17 cellular contexts compared by ENCODE assay signal in genomic region chr20:62446398-62446985, GRCh38. TPM values are rescaled to one million over a fixed set of nuclear protein-coding genes. Genes with fewer than 3 reads are reported as not detected.
DNase-seq lines count a peak whose midpoint lies in the region; ATAC-seq, FAIRE-seq and TF ChIP-seq lines count a peak whose summit lies in the region.
"Had no signal": no experiment of that assay in that cellular context is flagged by ENCODE, and none has a peak within 500 bp of the region (broad histone marks: within the 10 kb centered on the region; RNA-seq: fewer than 3 reads in every experiment).

No MANE protein-coding gene starts in this region.

- H3K4me2 ChIP-seq in HepG2 (ENCODE audit: low read depth, low read length) (no peak overlapping the region), neuronal stem cell (ENCODE audit: insufficient read depth, low read length, poor library complexity, severe bottlenecking) (no peak overlapping the region)
- H3K4me2 ChIP-seq: BLaER1 treated with 17β-estradiol and CSF1 and Interleukin-3, amounts not matched to agents 10 nM and 100 nM; KMS-11 had no signal

- ATAC-seq in HepG2 (no peak), right lobe of liver (no peak), sciatic nerve (no peak), HG03442 (IDR thresholded peaks at IDR 0.05; ENCODE audit: unreplicated experiment) (no peak)

- TF ChIP-seq CTCF in HepG2 (CRISPR knock-in tag; IDR thresholded peaks at IDR 0.05) (no peak), right lobe of liver (IDR thresholded peaks at IDR 0.05) (no peak)

- no peak for TF ChIP-seq POLR2A in HepG2 (IDR thresholded peaks at IDR 0.05; ENCODE audit: insufficient read depth in 1 of 2, low read depth in 2 of 2, low read length in 2 of 2)
- no peak for TF ChIP-seq POLR2A in right lobe of liver (IDR thresholded peaks at IDR 0.05)

- no peak overlapping the region for H4K91ac ChIP-seq in neuronal stem cell (ENCODE audit: low read depth, low read length, poor library complexity)

- no peak overlapping the region for H2BK120ac ChIP-seq in neuronal stem cell (ENCODE audit: low read depth, low read length)

- H3K14ac ChIP-seq in neuronal stem cell (ENCODE audit: low read length), result no peak overlapping the region

- no peaks in the 10 kb centered on the region for H3K4me1 ChIP-seq in HepG2 (ENCODE audit: insufficient read depth, low read length)
- peaks cover 0 to 7% (median 0%) of the 10 kb centered on the region in 4 donors for H3K4me1 ChIP-seq in right lobe of liver
- H3K4me1 ChIP-seq in neuronal stem cell (ENCODE audit: control insufficient read depth in 2 of 2, insufficient read depth in 1 of 2, low read depth in 1 of 2, low read length in 2 of 2), result peaks cover 9 to 17% of the 10 kb centered on the region in 2 donors
- H3K4me1 ChIP-seq: BLaER1 treated with 17β-estradiol and CSF1 and Interleukin-3, amounts not matched to agents 10 nM and 100 nM had no signal

- no peaks in the 10 kb centered on the region for H3K79me2 ChIP-seq in HepG2 (ENCODE audit: insufficient read depth, low read length)

- H3K18ac ChIP-seq in neuronal stem cell (ENCODE audit: low read length), result peak overlapping the region; percentile 85

- POLR2A ChIA-PET in HepG2 (lab: Yijun Ruan, JAX), result no interaction called here

- BruUV-seq in HepG2 (replicated peaks; lab: Mats Ljungman, UMichigan), result no TSS peak

- WGBS in HepG2 (ENCODE audit: low lambda C conversion rate), result 48% methylated on average over 14 of the region's 14 CpGs
- WGBS in right lobe of liver (ENCODE audit: insufficient coverage, low coverage, low lambda C conversion rate, missing lambda C conversion rate), result 20% methylated on average over 1 of the region's 14 CpGs
- no CpG with 5 or more reads among the region's 14 CpGs for WGBS in neuronal stem cell (ENCODE audit: extremely low coverage in 2 of 2, insufficient read length in 2 of 2, insufficient replicate concordance in 1 of 2), 2 donors

- DNase-seq in HepG2 (ENCODE audit: low spot score) (no peak), right lobe of liver (no peak), neuronal stem cell (ENCODE audit: low spot score) (no peak), sciatic nerve (ENCODE audit: low spot score) (no peak)
- DNase-seq: 8988T; ACHN; CD4-positive, alpha-beta T cell; DND-41; GF-D8; GOT3; H9 had no signal

- TF ChIP-seq RAD21 in HepG2 (CRISPR knock-in tag; IDR thresholded peaks at IDR 0.05), result no peak

- TF ChIP-seq EP300 in HepG2 (IDR thresholded peaks at IDR 0.05; ENCODE audit: low read depth in 2 of 2, low read length in 2 of 2) (no peak), HepG2 (CRISPR knock-in tag; IDR thresholded peaks at IDR 0.05; ENCODE audit: borderline replicate concordance) (no peak)

- H3K9ac ChIP-seq in HepG2 (ENCODE audit: insufficient read depth, low read depth, low read length) (no peak overlapping the region), neuronal stem cell (ENCODE audit: low read depth, low read length, poor library complexity) (no peak overlapping the region)
- H3K9ac ChIP-seq: BLaER1 treated with 17β-estradiol and CSF1 and Interleukin-3, amounts not matched to agents 10 nM and 100 nM; KMS-11 had no signal

- H3K36me3 ChIP-seq in HepG2 (replicated peaks in 1 of 2; ENCODE audit: control insufficient read depth in 1 of 2, insufficient read depth in 2 of 2, low read length in 2 of 2) (no peaks in the 10 kb centered on the region), right lobe of liver (no peaks in the 10 kb centered on the region), neuronal stem cell (replicated peaks in 1 of 2; ENCODE audit: control insufficient read depth in 2 of 2, insufficient read depth in 2 of 2, low read length in 2 of 2) (no peaks in the 10 kb centered on the region)
- H3K36me3 ChIP-seq: BLaER1 treated with 17β-estradiol and CSF1 and Interleukin-3, amounts not matched to agents 10 nM and 100 nM had no signal

- H4K20me1 ChIP-seq in HepG2 (ENCODE audit: insufficient read depth, low read length), result no peaks in the 10 kb centered on the region; the same call in 1 of the 2 replicates

- in situ Hi-C loops in HepG2 (cut with HindIII; ENCODE audit: extremely low pct_ligation_motif_present, low pct_unique_long_range_greater_than_20kb), result no loop called here

- no peak overlapping the region for H4K8ac ChIP-seq in neuronal stem cell (ENCODE audit: low read depth, low read length)

- H2BK15ac ChIP-seq in neuronal stem cell (ENCODE audit: low read length), result peak overlapping the region; percentile 56

- H3K27ac ChIP-seq in HepG2 (ENCODE audit: extremely low read length, insufficient read depth, low read length) (no peak overlapping the region), right lobe of liver (no peak overlapping the region), neuronal stem cell (replicated peaks; ENCODE audit: low read length) (no peak overlapping the region)
- H3K27ac ChIP-seq: BLaER1 treated with 17β-estradiol and CSF1 and Interleukin-3, amounts not matched to agents 10 nM and 100 nM; HL-60; KMS-11 had no signal

- H2AFZ ChIP-seq in HepG2 (ENCODE audit: low read length), result no peak overlapping the region
- no peak overlapping the region for H2AFZ ChIP-seq in neuronal stem cell (ENCODE audit: low read length)

- H3K79me1 ChIP-seq in neuronal stem cell (ENCODE audit: low read depth, low read length), result no peaks in the 10 kb centered on the region

- H3K9me3 ChIP-seq in HepG2 (ENCODE audit: low read length), result no peaks in the 10 kb centered on the region
- no peaks in the 10 kb centered on the region for H3K9me3 ChIP-seq in right lobe of liver
- H3K9me3 ChIP-seq in neuronal stem cell (replicated peaks in 1 of 2; ENCODE audit: control insufficient read depth in 2 of 2, insufficient read depth in 1 of 2, low read depth in 1 of 2, low read length in 2 of 2), result no peaks in the 10 kb centered on the region
- H3K9me3 ChIP-seq: BLaER1 treated with 17β-estradiol and CSF1 and Interleukin-3, amounts not matched to agents 10 nM and 100 nM had no signal

- peaks cover 31 to 77% of the 10 kb centered on the region in 2 experiments; a peak in 4 of 5 replicates for H3K27me3 ChIP-seq in HepG2 (ENCODE audit: control insufficient read depth in 1 of 2, insufficient read depth in 2 of 2, low read length in 2 of 2)
- H3K27me3 ChIP-seq in right lobe of liver, result no peaks in the 10 kb centered on the region
- peaks cover 0 to 31% (median 0%) of the 10 kb centered on the region in 3 experiments for H3K27me3 ChIP-seq in neuronal stem cell (ENCODE audit: control insufficient read depth in 3 of 3, insufficient read depth in 3 of 3, low read depth in 1 of 3, low read length in 3 of 3)

- CTCF ChIA-PET in HepG2 (lab: Yijun Ruan, JAX; ENCODE audit: low intra/inter-chr PET ratio, low total read pairs), result no interaction called here

- no peak overlapping the region for H2BK12ac ChIP-seq in neuronal stem cell (ENCODE audit: low read length)

- intact Hi-C loops in HepG2 (cut with micrococcal nuclease; ENCODE audit: unreplicated experiment), result no loop called here
- intact Hi-C loops in right lobe of liver (cut with DNase I), result no loop called here
- intact Hi-C loops in sciatic nerve (cut with DNase I), result no loop called here

- no peak overlapping the region for H3K4me3 ChIP-seq in HepG2 (replicated peaks in 1 of 3; ENCODE audit: insufficient read depth in 1 of 3, low read depth in 2 of 3, low read length in 3 of 3)
- no peak overlapping the region for H3K4me3 ChIP-seq in right lobe of liver
- no peak overlapping the region for H3K4me3 ChIP-seq in neuronal stem cell (ENCODE audit: low read length in 2 of 2)
- H3K4me3 ChIP-seq: BLaER1 treated with 17β-estradiol and CSF1 and Interleukin-3, amounts not matched to agents 10 nM and 100 nM had no signal

- no peak overlapping the region for H3K4ac ChIP-seq in neuronal stem cell (ENCODE audit: low read length)

- no peak overlapping the region for H3K23ac ChIP-seq in neuronal stem cell (ENCODE audit: low read depth, low read length, poor library complexity)

- no peak for FAIRE-seq in HepG2 (lab: Jason Lieb, UNC)
- FAIRE-seq: GM19239 had no signal

- H2BK5ac ChIP-seq in neuronal stem cell (ENCODE audit: low read length), result peak overlapping the region; percentile 66

- peak overlapping the region; percentile 90 for H2AK5ac ChIP-seq in neuronal stem cell (ENCODE audit: low read depth, low read length)

RNA-seq across cellular contexts. Expression of gene RBBP8NL, which starts 19.2 kb away (rescaled TPM):
- total RNA-seq in HepG2 (2016; rRNA removed; fragmentation: Illumina TruSeq; extraction: Trizol), result 0.46 and 0.86 TPM in 2 replicates
- 0.30 and 0.62 TPM in 2 replicates for total RNA-seq in HepG2 (2016; cell fraction: cytosol; rRNA removed; fragmentation: Illumina TruSeq; extraction: Trizol; ENCODE audit: low read depth)
- 0.65 and 0.76 TPM in 2 replicates for total RNA-seq in HepG2 (2016; cell fraction: insoluble cytoplasmic fraction; rRNA removed; fragmentation: Illumina TruSeq; extraction: Trizol)
- total RNA-seq in HepG2 (2016; cell fraction: membrane; rRNA removed; fragmentation: Illumina TruSeq; extraction: Trizol), result 0.52 and 0.65 TPM in 2 replicates
- total RNA-seq in HepG2 (2016; cell fraction: nucleus; rRNA removed; fragmentation: Illumina TruSeq; extraction: Trizol), result 0.78 and 0.81 TPM in 2 replicates
- 0.69 and 0.82 TPM in 2 replicates for polyA plus RNA-seq in HepG2 (2011; rRNA removed)
- 0.46 and 0.94 TPM in 2 replicates for polyA plus RNA-seq in HepG2 (2011; cell fraction: cytosol; rRNA removed)
- 1.1 and 1.2 TPM in 2 replicates for polyA plus RNA-seq in HepG2 (2011; cell fraction: nucleus; rRNA removed)
- polyA plus RNA-seq in HepG2 (2012), result 0.24 and 0.42 TPM in 2 replicates
- polyA plus RNA-seq in HepG2 (2016; cell fraction: cytosol; fragmentation: Illumina TruSeq; extraction: Trizol; ENCODE audit: low read depth), result 0.52 and 0.54 TPM in 2 replicates
- 0.67 and 0.91 TPM in 2 replicates for polyA plus RNA-seq in HepG2 (2016; cell fraction: insoluble cytoplasmic fraction; fragmentation: Illumina TruSeq; extraction: Trizol; ENCODE audit: low read depth)
- 0.51 and 0.60 TPM in 2 replicates for polyA plus RNA-seq in HepG2 (2016; cell fraction: membrane; fragmentation: Illumina TruSeq; extraction: Trizol; ENCODE audit: low read depth)
- polyA plus RNA-seq in HepG2 (2016; cell fraction: nucleus; fragmentation: Illumina TruSeq; extraction: Trizol; ENCODE audit: insufficient read depth, low read depth), result 0.97 and 1.1 TPM in 2 replicates
- polyA minus RNA-seq in HepG2 (2011; rRNA and poly(A)+ RNA removed; ENCODE audit: low replicate concordance), result 0.40 TPM in 1 of 2 replicates, not detected in the other
- polyA minus RNA-seq in HepG2 (2011; cell fraction: cytosol; rRNA and poly(A)+ RNA removed), result 0.40 TPM in 1 of 2 replicates, not detected in the other
- polyA minus RNA-seq in HepG2 (2011; cell fraction: nucleus; rRNA and poly(A)+ RNA removed), result 0.26 and 0.75 TPM in 2 replicates
- total RNA-seq in right lobe of liver, result not detected
- polyA plus RNA-seq in neuronal stem cell (2013, experiment 1 of 2), result not detected
- not detected for polyA plus RNA-seq in neuronal stem cell (2013, experiment 2 of 2)
- not detected for total RNA-seq in sciatic nerve
- total RNA-seq: CD4-positive, alpha-beta T cell had no signal
- polyA plus RNA-seq: IgD-negative memory B cell had no signal

RNA-seq across cellular contexts. Expression of gene GATA5, which starts 29.3 kb away (rescaled TPM):
- total RNA-seq in HepG2 (2016; rRNA removed; fragmentation: Illumina TruSeq; extraction: Trizol) (0.20 and 0.39 TPM in 2 replicates), right lobe of liver (under 1 TPM; 0.12 to 0.56 (median 0.26) TPM), sciatic nerve (0.22 TPM)
- total RNA-seq in HepG2 (2016; cell fraction: cytosol; rRNA removed; fragmentation: Illumina TruSeq; extraction: Trizol; ENCODE audit: low read depth), result 0.09 and 0.10 TPM in 2 replicates
- total RNA-seq in HepG2 (2016; cell fraction: insoluble cytoplasmic fraction; rRNA removed; fragmentation: Illumina TruSeq; extraction: Trizol), result 0.10 and 0.32 TPM in 2 replicates
- 0.31 and 0.65 TPM in 2 replicates for total RNA-seq in HepG2 (2016; cell fraction: membrane; rRNA removed; fragmentation: Illumina TruSeq; extraction: Trizol)
- 0.19 and 0.22 TPM in 2 replicates for total RNA-seq in HepG2 (2016; cell fraction: nucleus; rRNA removed; fragmentation: Illumina TruSeq; extraction: Trizol)
- polyA plus RNA-seq in HepG2 (2011; rRNA removed), result 0.12 and 0.18 TPM in 2 replicates
- polyA plus RNA-seq in HepG2 (2011; cell fraction: cytosol; rRNA removed), result 0.10 and 0.19 TPM in 2 replicates
- polyA plus RNA-seq in HepG2 (2011; cell fraction: nucleus; rRNA removed), result 0.09 and 0.27 TPM in 2 replicates
- 0.05 and 0.16 TPM in 2 replicates for polyA plus RNA-seq in HepG2 (2012)
- polyA plus RNA-seq in HepG2 (2016; cell fraction: cytosol; fragmentation: Illumina TruSeq; extraction: Trizol; ENCODE audit: low read depth), result 0.26 and 0.33 TPM in 2 replicates
- polyA plus RNA-seq in HepG2 (2016; cell fraction: insoluble cytoplasmic fraction; fragmentation: Illumina TruSeq; extraction: Trizol; ENCODE audit: low read depth), result 0.29 and 0.56 TPM in 2 replicates
- polyA plus RNA-seq in HepG2 (2016; cell fraction: membrane; fragmentation: Illumina TruSeq; extraction: Trizol; ENCODE audit: low read depth), result 0.41 and 0.42 TPM in 2 replicates
- 0.41 and 0.80 TPM in 2 replicates for polyA plus RNA-seq in HepG2 (2016; cell fraction: nucleus; fragmentation: Illumina TruSeq; extraction: Trizol; ENCODE audit: insufficient read depth, low read depth)
- polyA minus RNA-seq in HepG2 (2011; rRNA and poly(A)+ RNA removed; ENCODE audit: low replicate concordance), result 0.18 TPM in 1 of 2 replicates, not detected in the other
- not detected in 2 replicates for polyA minus RNA-seq in HepG2 (2011; cell fraction: cytosol; rRNA and poly(A)+ RNA removed)
- not detected in 2 replicates for polyA minus RNA-seq in HepG2 (2011; cell fraction: nucleus; rRNA and poly(A)+ RNA removed)
- polyA plus RNA-seq in neuronal stem cell (2013, experiment 1 of 2), result 0.08 TPM
- polyA plus RNA-seq in neuronal stem cell (2013, experiment 2 of 2), result 0.11 TPM
- total RNA-seq: CD4-positive, alpha-beta T cell had no signal
- polyA plus RNA-seq: IgD-negative memory B cell had no signal

RNA-seq across cellular contexts. Expression of gene CABLES2, which starts 39.4 kb away (rescaled TPM):
- total RNA-seq in HepG2 (2016; rRNA removed; fragmentation: Illumina TruSeq; extraction: Trizol) (9.7 and 10.2 TPM in 2 replicates), right lobe of liver (1 to 10 TPM; 1.4 to 2.9 (median 2.5) TPM), sciatic nerve (4.5 TPM)
- 3.4 and 4.0 TPM in 2 replicates for total RNA-seq in HepG2 (2016; cell fraction: cytosol; rRNA removed; fragmentation: Illumina TruSeq; extraction: Trizol; ENCODE audit: low read depth)
- 9.2 and 9.3 TPM in 2 replicates for total RNA-seq in HepG2 (2016; cell fraction: insoluble cytoplasmic fraction; rRNA removed; fragmentation: Illumina TruSeq; extraction: Trizol)
- 13.2 and 14.3 TPM in 2 replicates for total RNA-seq in HepG2 (2016; cell fraction: membrane; rRNA removed; fragmentation: Illumina TruSeq; extraction: Trizol)
- total RNA-seq in HepG2 (2016; cell fraction: nucleus; rRNA removed; fragmentation: Illumina TruSeq; extraction: Trizol), result 5.6 and 7.3 TPM in 2 replicates
- polyA plus RNA-seq in HepG2 (2011; rRNA removed), result 5.2 and 5.9 TPM in 2 replicates
- polyA plus RNA-seq in HepG2 (2011; cell fraction: cytosol; rRNA removed), result 4.8 and 5.4 TPM in 2 replicates
- polyA plus RNA-seq in HepG2 (2011; cell fraction: nucleus; rRNA removed), result 6.8 and 7.6 TPM in 2 replicates
- polyA plus RNA-seq in HepG2 (2012), result 4.7 and 5.4 TPM in 2 replicates
- polyA plus RNA-seq in HepG2 (2016; cell fraction: cytosol; fragmentation: Illumina TruSeq; extraction: Trizol; ENCODE audit: low read depth), result 7.5 and 8.3 TPM in 2 replicates
- 20.6 and 26.7 TPM in 2 replicates for polyA plus RNA-seq in HepG2 (2016; cell fraction: insoluble cytoplasmic fraction; fragmentation: Illumina TruSeq; extraction: Trizol; ENCODE audit: low read depth)
- polyA plus RNA-seq in HepG2 (2016; cell fraction: membrane; fragmentation: Illumina TruSeq; extraction: Trizol; ENCODE audit: low read depth), result 20.0 and 22.1 TPM in 2 replicates
- 18.8 and 19.3 TPM in 2 replicates for polyA plus RNA-seq in HepG2 (2016; cell fraction: nucleus; fragmentation: Illumina TruSeq; extraction: Trizol; ENCODE audit: insufficient read depth, low read depth)
- 5.3 and 6.3 TPM in 2 replicates for polyA minus RNA-seq in HepG2 (2011; rRNA and poly(A)+ RNA removed; ENCODE audit: low replicate concordance)
- 4.9 and 6.3 TPM in 2 replicates for polyA minus RNA-seq in HepG2 (2011; cell fraction: cytosol; rRNA and poly(A)+ RNA removed)
- polyA minus RNA-seq in HepG2 (2011; cell fraction: nucleus; rRNA and poly(A)+ RNA removed), result 4.8 and 5.2 TPM in 2 replicates
- 15.0 TPM for polyA plus RNA-seq in neuronal stem cell (2013, experiment 1 of 2)
- polyA plus RNA-seq in neuronal stem cell (2013, experiment 2 of 2), result 14.9 TPM

RNA-seq across cellular contexts. Expression of gene RPS21, which starts 59.6 kb away (rescaled TPM):
- total RNA-seq in HepG2 (2016; rRNA removed; fragmentation: Illumina TruSeq; extraction: Trizol), result 2,584 and 2,647 TPM in 2 replicates
- total RNA-seq in HepG2 (2016; cell fraction: cytosol; rRNA removed; fragmentation: Illumina TruSeq; extraction: Trizol; ENCODE audit: low read depth), result 3,497 and 3,511 TPM in 2 replicates
- total RNA-seq in HepG2 (2016; cell fraction: insoluble cytoplasmic fraction; rRNA removed; fragmentation: Illumina TruSeq; extraction: Trizol), result 2,606 and 2,768 TPM in 2 replicates
- 4,939 and 5,761 TPM in 2 replicates for total RNA-seq in HepG2 (2016; cell fraction: membrane; rRNA removed; fragmentation: Illumina TruSeq; extraction: Trizol)
- total RNA-seq in HepG2 (2016; cell fraction: nucleus; rRNA removed; fragmentation: Illumina TruSeq; extraction: Trizol), result 1,156 and 1,166 TPM in 2 replicates
- polyA plus RNA-seq in HepG2 (2011; rRNA removed), result 9,925 and 11,063 TPM in 2 replicates
- polyA plus RNA-seq in HepG2 (2011; cell fraction: cytosol; rRNA removed), result 11,031 and 15,081 TPM in 2 replicates
- 5,156 and 5,267 TPM in 2 replicates for polyA plus RNA-seq in HepG2 (2011; cell fraction: nucleus; rRNA removed)
- 6,658 and 8,852 TPM in 2 replicates for polyA plus RNA-seq in HepG2 (2012)
- polyA plus RNA-seq in HepG2 (2016; cell fraction: cytosol; fragmentation: Illumina TruSeq; extraction: Trizol; ENCODE audit: low read depth), result 5,362 and 5,590 TPM in 2 replicates
- 3,197 and 3,428 TPM in 2 replicates for polyA plus RNA-seq in HepG2 (2016; cell fraction: insoluble cytoplasmic fraction; fragmentation: Illumina TruSeq; extraction: Trizol; ENCODE audit: low read depth)
- polyA plus RNA-seq in HepG2 (2016; cell fraction: membrane; fragmentation: Illumina TruSeq; extraction: Trizol; ENCODE audit: low read depth), result 5,998 and 6,820 TPM in 2 replicates
- polyA plus RNA-seq in HepG2 (2016; cell fraction: nucleus; fragmentation: Illumina TruSeq; extraction: Trizol; ENCODE audit: insufficient read depth, low read depth), result 2,753 and 2,989 TPM in 2 replicates
- 2,340 and 3,999 TPM in 2 replicates for polyA minus RNA-seq in HepG2 (2011; rRNA and poly(A)+ RNA removed; ENCODE audit: low replicate concordance)
- polyA minus RNA-seq in HepG2 (2011; cell fraction: cytosol; rRNA and poly(A)+ RNA removed), result 1,154 and 1,167 TPM in 2 replicates
- 809 and 896 TPM in 2 replicates for polyA minus RNA-seq in HepG2 (2011; cell fraction: nucleus; rRNA and poly(A)+ RNA removed)
- 100 to 1,000 TPM; 339 to 696 (median 413) TPM for total RNA-seq in right lobe of liver
- polyA plus RNA-seq in neuronal stem cell (2013, experiment 1 of 2), result 3,158 TPM
- polyA plus RNA-seq in neuronal stem cell (2013, experiment 2 of 2), result 3,117 TPM
- total RNA-seq in sciatic nerve, result 986 TPM
